Comparison of ENCODE assay signal across 8 cellular contexts in genomic region chr20:38728911-38729642, GRCh38. TPM values are rescaled to one million over a fixed set of nuclear protein-coding genes. Genes with fewer than 3 reads are reported as not detected.
A peak's percentile ranks its signal among the peaks of the same experiment; 100 is the strongest.
DNase-seq lines count a peak whose midpoint lies in the region; ATAC-seq and TF ChIP-seq lines count a peak whose summit lies in the region.
"Had no signal": no experiment of that assay in that cellular context is flagged by ENCODE, and none has a peak within 500 bp of the region (broad histone marks: within the 10 kb centered on the region; RNA-seq: fewer than 3 reads in every experiment).

No MANE protein-coding gene starts in this region.

- H3K4me1 Mint-ChIP-seq in activated CD8-positive, alpha-beta memory T cell treated with anti-CD3 and anti-CD28 coated beads, Interleukin-2, amount 10 ng/mL, durations not matched to agents 7 days and 5 days = peaks cover 42% of the 10 kb centered on the region
- H3K4me1 Mint-ChIP-seq in naive thymus-derived CD4-positive, alpha-beta T cell = peaks cover 49 to 66% (median 56%) of the 10 kb centered on the region in 7 donors

- no peaks in the 10 kb centered on the region for H3K79me2 ChIP-seq in hepatocyte

- H3K36me3 Mint-ChIP-seq in activated CD8-positive, alpha-beta memory T cell treated with anti-CD3 and anti-CD28 coated beads, Interleukin-2, amount 10 ng/mL, durations not matched to agents 7 days and 5 days = peaks cover 6% of the 10 kb centered on the region
- H3K36me3 Mint-ChIP-seq in naive thymus-derived CD4-positive, alpha-beta T cell = peaks cover 0 to 16% (median 0%) of the 10 kb centered on the region in 5 donors

- no peak for ATAC-seq in activated CD8-positive, alpha-beta memory T cell treated with anti-CD3 and anti-CD28 coated beads, Interleukin-2, amount 10 ng/mL, durations not matched to agents 7 days and 5 days
- no peak for ATAC-seq in naive thymus-derived CD4-positive, alpha-beta T cell
- no peak for ATAC-seq in GM18870 (IDR thresholded peaks at IDR 0.05; ENCODE audit: unreplicated experiment)

- H3K27me3 Mint-ChIP-seq in activated CD8-positive, alpha-beta memory T cell treated with anti-CD3 and anti-CD28 coated beads, Interleukin-2, amount 10 ng/mL, durations not matched to agents 7 days and 5 days = peaks cover 90% of the 10 kb centered on the region
- peaks cover 82 to 95% (median 87%) of the 10 kb centered on the region in 5 donors for H3K27me3 Mint-ChIP-seq in naive thymus-derived CD4-positive, alpha-beta T cell

- H3K9me3 Mint-ChIP-seq in activated CD8-positive, alpha-beta memory T cell treated with anti-CD3 and anti-CD28 coated beads, Interleukin-2, amount 10 ng/mL, durations not matched to agents 7 days and 5 days (ENCODE audit: low read depth) = no peaks in the 10 kb centered on the region
- peaks cover 0 to 16% (median 2%) of the 10 kb centered on the region in 11 donors for H3K9me3 Mint-ChIP-seq in naive thymus-derived CD4-positive, alpha-beta T cell

- H3K4me3 ChIP-seq in Jurkat, Clone E6-1 (ENCODE audit: low read length) = peak overlapping the region; percentile 11; the same call in 1 of the 2 replicates
- no peak overlapping the region for H3K4me3 ChIP-seq in naive thymus-derived CD4-positive, alpha-beta T cell (ENCODE audit: low read length)
- no peak overlapping the region for H3K4me3 ChIP-seq in hepatocyte

- no peak overlapping the region for H3K4me2 ChIP-seq in hepatocyte

- intact Hi-C loops in naive thymus-derived CD4-positive, alpha-beta T cell (cut with micrococcal nuclease) = loop anchor here in 1 of 2 donors (5.0 kb wide), 1 partner anchor 1963 kb away; no protein-coding TSS in a partner anchor

- H3K4me1 ChIP-seq in naive thymus-derived CD4-positive, alpha-beta T cell (ENCODE audit: control insufficient read depth in 2 of 2, insufficient read depth in 2 of 2, low read length in 2 of 2) = peaks cover 31 to 49% of the 10 kb centered on the region in 2 donors
- peaks cover 9% of the 10 kb centered on the region for H3K4me1 ChIP-seq in hepatocyte (ENCODE audit: insufficient read depth)

- H3K27me3 ChIP-seq in naive thymus-derived CD4-positive, alpha-beta T cell (ENCODE audit: control insufficient read depth in 2 of 2, insufficient read depth in 2 of 2, low read length in 2 of 2) = peaks cover 53 to 56% of the 10 kb centered on the region in 2 donors
- peaks cover 98% of the 10 kb centered on the region for H3K27me3 ChIP-seq in hepatocyte

- CTCF ChIA-PET in activated CD8-positive, alpha-beta memory T cell treated with anti-CD3 and anti-CD28 coated beads, Interleukin-2, amount 10 ng/mL, durations not matched to agents 7 days and 5 days (lab: Charles Lee) = interaction anchor here (1.2 kb wide), 2 partner anchors 23 to 80 kb away, joined by 3 read pairs; no protein-coding TSS in a partner anchor
- CTCF ChIA-PET in naive thymus-derived CD4-positive, alpha-beta T cell (lab: Charles Lee) = interaction anchor here (0.8 to 1.6 kb wide), 2 partner anchors 20 to 23 kb away, joined by 3 to 4 read pairs; partner anchors contain the start of gene ACTR5

- no peak overlapping the region for H3K4me3 Mint-ChIP-seq in activated CD8-positive, alpha-beta memory T cell treated with anti-CD3 and anti-CD28 coated beads, Interleukin-2, amount 10 ng/mL, durations not matched to agents 7 days and 5 days
- H3K4me3 Mint-ChIP-seq in naive thymus-derived CD4-positive, alpha-beta T cell = peak overlapping the region in 9 of 10 donors; percentile 59 to 80 (median 70)

- no peak for TF ChIP-seq CTCF in hepatocyte (IDR thresholded peaks at IDR 0.05; ENCODE audit: poor library complexity)

- no peaks in the 10 kb centered on the region for H4K20me1 ChIP-seq in hepatocyte (ENCODE audit: insufficient read depth, poor library complexity, severe bottlenecking)

- DNase-seq in ELF-1 (ENCODE audit: low read depth, low spot score) (peak; percentile 78), HK-2 (ENCODE audit: unreplicated experiment) (no peak), hepatocyte (ENCODE audit: low spot score) (no peak)
- peak; percentile 54 for DNase-seq in Jurkat, Clone E6-1 (ENCODE audit: low read depth, low spot score)
- no peak for DNase-seq in activated CD8-positive, alpha-beta memory T cell treated with anti-CD3 and anti-CD28 coated beads, Interleukin-2, amount 10 ng/mL, durations not matched to agents 7 days and 5 days
- peak in 2 of 9 donors; percentile 18 to 20 for DNase-seq in naive thymus-derived CD4-positive, alpha-beta T cell

- no peak overlapping the region for H2AFZ ChIP-seq in hepatocyte

- WGBS in hepatocyte (ENCODE audit: low lambda C conversion rate, missing lambda C conversion rate) = 2% methylated on average over 40 of the region's 41 CpGs

- no peaks in the 10 kb centered on the region for H3K36me3 ChIP-seq in naive thymus-derived CD4-positive, alpha-beta T cell (ENCODE audit: control insufficient read depth in 2 of 3, insufficient read depth in 3 of 3, low read length in 3 of 3)
- H3K36me3 ChIP-seq in hepatocyte (replicated peaks; ENCODE audit: insufficient read depth, low read depth) = no peaks in the 10 kb centered on the region

- no peak overlapping the region for H3K27ac ChIP-seq in naive thymus-derived CD4-positive, alpha-beta T cell (ENCODE audit: low read depth, low read length)
- no peak overlapping the region for H3K27ac ChIP-seq in hepatocyte

- H3K27ac Mint-ChIP-seq in activated CD8-positive, alpha-beta memory T cell treated with anti-CD3 and anti-CD28 coated beads, Interleukin-2, amount 10 ng/mL, durations not matched to agents 7 days and 5 days = peak overlapping the region; percentile 64
- H3K27ac Mint-ChIP-seq in naive thymus-derived CD4-positive, alpha-beta T cell = peak overlapping the region in 2 of 9 donors; percentile 68 to 87

- POLR2A ChIA-PET in naive thymus-derived CD4-positive, alpha-beta T cell (lab: Charles Lee) = interaction anchor here (1.1 kb wide), 1 partner anchor 18 kb away, joined by 3 read pairs; no protein-coding TSS in a partner anchor

- no peaks in the 10 kb centered on the region for H3K9me3 ChIP-seq in naive thymus-derived CD4-positive, alpha-beta T cell (ENCODE audit: control insufficient read depth in 2 of 3, low read length in 3 of 3)
- no peaks in the 10 kb centered on the region for H3K9me3 ChIP-seq in hepatocyte (ENCODE audit: low read depth)

- H3K9me2 ChIP-seq in hepatocyte (replicated peaks; ENCODE audit: insufficient read depth) = no peaks in the 10 kb centered on the region

RNA-seq across cellular contexts. Expression of gene SLC32A1, which starts 4.8 kb away (rescaled TPM):
- polyA plus RNA-seq in Jurkat, Clone E6-1 (2012; ENCODE audit: insufficient read depth, insufficient read length) = not detected
- total RNA-seq in activated CD8-positive, alpha-beta memory T cell treated with anti-CD3 and anti-CD28 coated beads, Interleukin-2, amount 10 ng/mL, durations not matched to agents 7 days and 5 days = not detected
- total RNA-seq in naive thymus-derived CD4-positive, alpha-beta T cell = under 1 TPM in 2 of 5 experiments, not detected in 3; 0.19 to 0.24 TPM
- not detected for polyA plus RNA-seq in naive thymus-derived CD4-positive, alpha-beta T cell
- not detected in 2 replicates for total RNA-seq in hepatocyte
- polyA plus RNA-seq in hepatocyte = not detected in 2 replicates
- total RNA-seq: lung microvascular endothelial cell had no signal

RNA-seq across cellular contexts. Expression of gene ACTR5, which starts 19.2 kb away (rescaled TPM):
- polyA plus RNA-seq in Jurkat, Clone E6-1 (2012; ENCODE audit: insufficient read depth, insufficient read length) = 10.9 TPM
- 10 to 100 TPM in 1 of 2 experiments, 1 to 10 TPM in 1; 9.5 to 10.6 TPM for total RNA-seq in activated CD8-positive, alpha-beta memory T cell treated with anti-CD3 and anti-CD28 coated beads, Interleukin-2, amount 10 ng/mL, durations not matched to agents 7 days and 5 days
- 10 to 100 TPM in 4 of 5 experiments, 1 to 10 TPM in 1; 8.9 to 20.8 (median 15.2) TPM for total RNA-seq in naive thymus-derived CD4-positive, alpha-beta T cell
- polyA plus RNA-seq in naive thymus-derived CD4-positive, alpha-beta T cell = 10 to 100 TPM; 11.3 to 15.1 TPM
- 5.4 and 8.5 TPM in 2 replicates for total RNA-seq in hepatocyte
- 8.1 and 10.1 TPM in 2 replicates for polyA plus RNA-seq in hepatocyte

Comparison
In these comparisons a context has a peak if more than half of its experiments do, and no peak if none do; other contexts are left out.
1. DNase-seq: peak in ELF-1 (single experiment) and Jurkat, Clone E6-1 (single experiment); none in activated CD8-positive, alpha-beta memory T cell treated with anti-CD3 and anti-CD28 coated beads, Interleukin-2, amount 10 ng/mL, durations not matched to agents 7 days and 5 days (single experiment), HK-2 (single experiment) and hepatocyte (single experiment).